1 cellular context compared by ENCODE assay signal in the genomic region with DNA sequence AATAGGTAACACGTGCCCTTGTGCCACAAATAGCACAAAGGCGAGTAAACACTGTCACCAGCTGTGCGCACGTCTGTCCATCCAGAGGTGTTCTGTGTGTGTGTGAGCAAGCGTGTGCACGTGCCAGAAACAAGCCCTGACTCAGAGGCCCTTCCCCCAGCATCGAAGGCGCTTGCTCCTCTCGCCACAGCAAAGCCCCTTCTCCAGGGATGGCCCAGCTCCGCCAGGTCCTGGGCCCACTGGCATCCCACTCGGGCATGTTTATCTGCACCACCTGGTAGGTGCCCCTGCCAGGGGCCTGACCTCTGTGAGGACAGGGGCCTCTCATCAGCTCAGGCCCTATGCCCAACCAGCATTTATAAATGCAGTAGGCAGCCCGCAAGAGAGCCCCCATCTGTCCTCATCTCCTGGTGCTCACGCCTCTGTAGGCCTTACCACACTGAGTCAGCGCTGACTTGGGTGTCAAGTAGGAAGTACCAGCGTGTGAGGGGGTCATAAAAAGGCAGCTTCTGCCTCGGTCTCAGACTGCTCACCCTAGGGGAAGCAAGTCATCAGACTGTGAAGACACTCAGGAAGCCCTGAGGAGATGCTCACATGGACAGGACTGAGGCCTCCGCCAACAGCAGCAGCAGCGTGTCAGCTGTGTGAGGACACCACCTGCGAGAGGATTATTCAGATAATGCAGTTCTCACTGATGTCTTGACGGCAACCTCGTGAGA.
TF ChIP-seq lines count a peak whose summit lies in the region.

No MANE protein-coding gene starts in this region.

TF ChIP-seq in HepG2, 621 proteins besides CTCF, POLR2A, EP300 and RAD21 (continues in another document):
- TF ChIP-seq ZNF687 (CRISPR knock-in tag; IDR thresholded peaks at IDR 0.05) = peak; percentile 41
- 0 out of 2 replicates have a peak, but pooled peaks have one; percentile 63 for TF ChIP-seq ZNF713 (CRISPR knock-in tag; IDR thresholded peaks at IDR 0.05)
- TF ChIP-seq, protein P1, sequence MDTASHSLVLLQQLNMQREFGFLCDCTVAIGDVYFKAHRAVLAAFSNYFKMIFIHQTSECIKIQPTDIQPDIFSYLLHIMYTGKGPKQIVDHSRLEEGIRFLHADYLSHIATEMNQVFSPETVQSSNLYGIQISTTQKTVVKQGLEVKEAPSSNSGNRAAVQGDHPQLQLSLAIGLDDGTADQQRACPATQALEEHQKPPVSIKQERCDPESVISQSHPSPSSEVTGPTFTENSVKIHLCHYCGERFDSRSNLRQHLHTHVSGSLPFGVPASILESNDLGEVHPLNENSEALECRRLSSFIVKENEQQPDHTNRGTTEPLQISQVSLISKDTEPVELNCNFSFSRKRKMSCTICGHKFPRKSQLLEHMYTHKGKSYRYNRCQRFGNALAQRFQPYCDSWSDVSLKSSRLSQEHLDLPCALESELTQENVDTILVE (CRISPR knock-in tag; IDR thresholded peaks at IDR 0.05) = peak; percentile 43; the same call in 1 of the 2 replicates
- 0 out of 2 replicates have a peak, but pooled peaks have one; percentile 45 for TF ChIP-seq HES4 (CRISPR knock-in tag; IDR thresholded peaks at IDR 0.05; ENCODE audit: borderline replicate concordance)
- 0 out of 2 replicates have a peak, but pooled peaks have one; percentile 21 for TF ChIP-seq NFKB2 (CRISPR knock-in tag; IDR thresholded peaks at IDR 0.05; ENCODE audit: borderline replicate concordance)
- TF ChIP-seq SMAD1 (CRISPR knock-in tag; IDR thresholded peaks at IDR 0.05; ENCODE audit: borderline replicate concordance, low read depth) = peak; percentile 9; the same call in 1 of the 2 replicates
- TF ChIP-seq, protein P2, sequence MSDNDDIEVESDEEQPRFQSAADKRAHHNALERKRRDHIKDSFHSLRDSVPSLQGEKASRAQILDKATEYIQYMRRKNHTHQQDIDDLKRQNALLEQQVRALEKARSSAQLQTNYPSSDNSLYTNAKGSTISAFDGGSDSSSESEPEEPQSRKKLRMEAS (IDR thresholded peaks at IDR 0.05) = peak; percentile 72
- TF ChIP-seq ZMAT3 (CRISPR knock-in tag; conservative IDR thresholded peaks at IDR 0.05) = no peak
- no peak for TF ChIP-seq ZNF256 (CRISPR knock-in tag; conservative IDR thresholded peaks at IDR 0.05)
- 0 out of 2 replicates have a peak, but pooled peaks have one; percentile 6 for TF ChIP-seq ISL2 (CRISPR knock-in tag; IDR thresholded peaks at IDR 0.05)
- peak; percentile 15; the same call in 1 of the 2 replicates for TF ChIP-seq NCOA2 (CRISPR knock-in tag; IDR thresholded peaks at IDR 0.05)
- TF ChIP-seq ZNF225 (CRISPR knock-in tag; IDR thresholded peaks at IDR 0.05) = peak; percentile 65; the same call in 1 of the 2 replicates
- no peak for TF ChIP-seq HNF4G (IDR thresholded peaks at IDR 0.05; ENCODE audit: borderline replicate concordance, low read depth, low read length)
- peak; percentile 11 for TF ChIP-seq HNF4G (CRISPR knock-in tag; IDR thresholded peaks at IDR 0.05; ENCODE audit: borderline replicate concordance, low read depth)
- TF ChIP-seq, protein P3, sequence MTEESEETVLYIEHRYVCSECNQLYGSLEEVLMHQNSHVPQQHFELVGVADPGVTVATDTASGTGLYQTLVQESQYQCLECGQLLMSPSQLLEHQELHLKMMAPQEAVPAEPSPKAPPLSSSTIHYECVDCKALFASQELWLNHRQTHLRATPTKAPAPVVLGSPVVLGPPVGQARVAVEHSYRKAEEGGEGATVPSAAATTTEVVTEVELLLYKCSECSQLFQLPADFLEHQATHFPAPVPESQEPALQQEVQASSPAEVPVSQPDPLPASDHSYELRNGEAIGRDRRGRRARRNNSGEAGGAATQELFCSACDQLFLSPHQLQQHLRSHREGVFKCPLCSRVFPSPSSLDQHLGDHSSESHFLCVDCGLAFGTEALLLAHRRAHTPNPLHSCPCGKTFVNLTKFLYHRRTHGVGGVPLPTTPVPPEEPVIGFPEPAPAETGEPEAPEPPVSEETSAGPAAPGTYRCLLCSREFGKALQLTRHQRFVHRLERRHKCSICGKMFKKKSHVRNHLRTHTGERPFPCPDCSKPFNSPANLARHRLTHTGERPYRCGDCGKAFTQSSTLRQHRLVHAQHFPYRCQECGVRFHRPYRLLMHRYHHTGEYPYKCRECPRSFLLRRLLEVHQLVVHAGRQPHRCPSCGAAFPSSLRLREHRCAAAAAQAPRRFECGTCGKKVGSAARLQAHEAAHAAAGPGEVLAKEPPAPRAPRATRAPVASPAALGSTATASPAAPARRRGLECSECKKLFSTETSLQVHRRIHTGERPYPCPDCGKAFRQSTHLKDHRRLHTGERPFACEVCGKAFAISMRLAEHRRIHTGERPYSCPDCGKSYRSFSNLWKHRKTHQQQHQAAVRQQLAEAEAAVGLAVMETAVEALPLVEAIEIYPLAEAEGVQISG (CRISPR knock-in tag; IDR thresholded peaks at IDR 0.05) = peak; percentile 5; the same call in 1 of the 2 replicates
- TF ChIP-seq RNF2 (conservative IDR thresholded peaks at IDR 0.05; ENCODE audit: low read depth) = peak; percentile 42; the same call in 1 of the 2 replicates
- TF ChIP-seq TRIM24 (CRISPR knock-in tag; IDR thresholded peaks at IDR 0.05) = 0 out of 2 replicates have a peak, but pooled peaks have one; percentile 13
- no peak for TF ChIP-seq ATF7 (IDR thresholded peaks at IDR 0.05)
- TF ChIP-seq ATF7 (CRISPR knock-in tag; IDR thresholded peaks at IDR 0.05) = peak; percentile 0; the same call in 1 of the 2 replicates
- no peak for TF ChIP-seq DMAP1 (CRISPR knock-in tag; IDR thresholded peaks at IDR 0.05)
- no peak for TF ChIP-seq FOXP1 (IDR thresholded peaks at IDR 0.05)
- 0 out of 2 replicates have a peak, but pooled peaks have one; percentile 32 for TF ChIP-seq FOXP1 (CRISPR knock-in tag; IDR thresholded peaks at IDR 0.05)
- TF ChIP-seq ZNF607 (CRISPR knock-in tag; IDR thresholded peaks at IDR 0.05; ENCODE audit: borderline replicate concordance) = peak; percentile 83; the same call in 1 of the 2 replicates
- TF ChIP-seq ZNF501 (CRISPR knock-in tag; IDR thresholded peaks at IDR 0.05) = 0 out of 2 replicates have a peak, but pooled peaks have one; percentile 35
- TF ChIP-seq, protein P4, sequence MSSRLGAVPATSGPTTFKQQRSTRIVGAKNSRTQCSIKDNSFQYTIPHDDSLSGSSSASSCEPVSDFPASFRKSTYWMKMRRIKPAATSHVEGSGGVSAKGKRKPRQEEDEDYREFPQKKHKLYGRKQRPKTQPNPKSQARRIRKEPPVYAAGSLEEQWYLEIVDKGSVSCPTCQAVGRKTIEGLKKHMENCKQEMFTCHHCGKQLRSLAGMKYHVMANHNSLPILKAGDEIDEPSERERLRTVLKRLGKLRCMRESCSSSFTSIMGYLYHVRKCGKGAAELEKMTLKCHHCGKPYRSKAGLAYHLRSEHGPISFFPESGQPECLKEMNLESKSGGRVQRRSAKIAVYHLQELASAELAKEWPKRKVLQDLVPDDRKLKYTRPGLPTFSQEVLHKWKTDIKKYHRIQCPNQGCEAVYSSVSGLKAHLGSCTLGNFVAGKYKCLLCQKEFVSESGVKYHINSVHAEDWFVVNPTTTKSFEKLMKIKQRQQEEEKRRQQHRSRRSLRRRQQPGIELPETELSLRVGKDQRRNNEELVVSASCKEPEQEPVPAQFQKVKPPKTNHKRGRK (CRISPR knock-in tag; IDR thresholded peaks at IDR 0.05) = no peak
- peak; percentile 8; the same call in 1 of the 2 replicates for TF ChIP-seq ZSCAN21 (CRISPR knock-in tag; IDR thresholded peaks at IDR 0.05; ENCODE audit: borderline replicate concordance)
- TF ChIP-seq, protein P5, sequence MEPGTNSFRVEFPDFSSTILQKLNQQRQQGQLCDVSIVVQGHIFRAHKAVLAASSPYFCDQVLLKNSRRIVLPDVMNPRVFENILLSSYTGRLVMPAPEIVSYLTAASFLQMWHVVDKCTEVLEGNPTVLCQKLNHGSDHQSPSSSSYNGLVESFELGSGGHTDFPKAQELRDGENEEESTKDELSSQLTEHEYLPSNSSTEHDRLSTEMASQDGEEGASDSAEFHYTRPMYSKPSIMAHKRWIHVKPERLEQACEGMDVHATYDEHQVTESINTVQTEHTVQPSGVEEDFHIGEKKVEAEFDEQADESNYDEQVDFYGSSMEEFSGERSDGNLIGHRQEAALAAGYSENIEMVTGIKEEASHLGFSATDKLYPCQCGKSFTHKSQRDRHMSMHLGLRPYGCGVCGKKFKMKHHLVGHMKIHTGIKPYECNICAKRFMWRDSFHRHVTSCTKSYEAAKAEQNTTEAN (CRISPR knock-in tag; conservative IDR thresholded peaks at IDR 0.05) = 0 out of 2 replicates have a peak, but pooled peaks have one; percentile 12
- no peak for TF ChIP-seq HNRNPUL1 (IDR thresholded peaks at IDR 0.05; ENCODE audit: low read depth, low read length)
- peak; percentile 92 for TF ChIP-seq BHLHE40 (IDR thresholded peaks at IDR 0.05; ENCODE audit: low read length)
- peak; percentile 2; the same call in 1 of the 2 replicates for TF ChIP-seq ESRRA (CRISPR knock-in tag; IDR thresholded peaks at IDR 0.05; ENCODE audit: low read depth)
- peak; percentile 24; the same call in 1 of the 2 replicates for TF ChIP-seq TEAD2 (CRISPR knock-in tag; IDR thresholded peaks at IDR 0.05)
- TF ChIP-seq, protein P6, sequence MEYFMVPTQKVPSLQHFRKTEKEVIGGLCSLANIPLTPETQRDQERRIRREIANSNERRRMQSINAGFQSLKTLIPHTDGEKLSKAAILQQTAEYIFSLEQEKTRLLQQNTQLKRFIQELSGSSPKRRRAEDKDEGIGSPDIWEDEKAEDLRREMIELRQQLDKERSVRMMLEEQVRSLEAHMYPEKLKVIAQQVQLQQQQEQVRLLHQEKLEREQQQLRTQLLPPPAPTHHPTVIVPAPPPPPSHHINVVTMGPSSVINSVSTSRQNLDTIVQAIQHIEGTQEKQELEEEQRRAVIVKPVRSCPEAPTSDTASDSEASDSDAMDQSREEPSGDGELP (IDR thresholded peaks at IDR 0.05; ENCODE audit: borderline replicate concordance, low read depth) = no peak; the same call in 1 of the 2 replicates
- TF ChIP-seq HOXA3 (CRISPR knock-in tag; IDR thresholded peaks at IDR 0.05) = peak; percentile 10; the same call in 1 of the 2 replicates
- no peak for TF ChIP-seq TOPORS (CRISPR knock-in tag; IDR thresholded peaks at IDR 0.05)
- TF ChIP-seq KDM3A (CRISPR knock-in tag; IDR thresholded peaks at IDR 0.05; ENCODE audit: low read depth) = peak; percentile 51; the same call in 1 of the 2 replicates
- 0 out of 2 replicates have a peak, but pooled peaks have one; percentile 6 for TF ChIP-seq ZBTB8A (CRISPR knock-in tag; IDR thresholded peaks at IDR 0.05; ENCODE audit: borderline replicate concordance, low read depth)
- TF ChIP-seq, protein P7, sequence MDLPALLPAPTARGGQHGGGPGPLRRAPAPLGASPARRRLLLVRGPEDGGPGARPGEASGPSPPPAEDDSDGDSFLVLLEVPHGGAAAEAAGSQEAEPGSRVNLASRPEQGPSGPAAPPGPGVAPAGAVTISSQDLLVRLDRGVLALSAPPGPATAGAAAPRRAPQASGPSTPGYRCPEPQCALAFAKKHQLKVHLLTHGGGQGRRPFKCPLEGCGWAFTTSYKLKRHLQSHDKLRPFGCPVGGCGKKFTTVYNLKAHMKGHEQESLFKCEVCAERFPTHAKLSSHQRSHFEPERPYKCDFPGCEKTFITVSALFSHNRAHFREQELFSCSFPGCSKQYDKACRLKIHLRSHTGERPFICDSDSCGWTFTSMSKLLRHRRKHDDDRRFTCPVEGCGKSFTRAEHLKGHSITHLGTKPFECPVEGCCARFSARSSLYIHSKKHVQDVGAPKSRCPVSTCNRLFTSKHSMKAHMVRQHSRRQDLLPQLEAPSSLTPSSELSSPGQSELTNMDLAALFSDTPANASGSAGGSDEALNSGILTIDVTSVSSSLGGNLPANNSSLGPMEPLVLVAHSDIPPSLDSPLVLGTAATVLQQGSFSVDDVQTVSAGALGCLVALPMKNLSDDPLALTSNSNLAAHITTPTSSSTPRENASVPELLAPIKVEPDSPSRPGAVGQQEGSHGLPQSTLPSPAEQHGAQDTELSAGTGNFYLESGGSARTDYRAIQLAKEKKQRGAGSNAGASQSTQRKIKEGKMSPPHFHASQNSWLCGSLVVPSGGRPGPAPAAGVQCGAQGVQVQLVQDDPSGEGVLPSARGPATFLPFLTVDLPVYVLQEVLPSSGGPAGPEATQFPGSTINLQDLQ (CRISPR knock-in tag; IDR thresholded peaks at IDR 0.05) = peak; percentile 83; the same call in 1 of the 2 replicates
- TF ChIP-seq ZNF605 (CRISPR knock-in tag; IDR thresholded peaks at IDR 0.05) = 0 out of 2 replicates have a peak, but pooled peaks have one; percentile 16
- TF ChIP-seq ZNF564 (CRISPR knock-in tag; IDR thresholded peaks at IDR 0.05) = no peak
- TF ChIP-seq TAF1 (CRISPR knock-in tag; IDR thresholded peaks at IDR 0.05) = peak; percentile 4; the same call in 1 of the 2 replicates
- no peak for TF ChIP-seq SP1 (IDR thresholded peaks at IDR 0.05)
- TF ChIP-seq SP1 (CRISPR knock-in tag; IDR thresholded peaks at IDR 0.05) = no peak
- TF ChIP-seq CHCHD3 (CRISPR knock-in tag; IDR thresholded peaks at IDR 0.05) = peak; percentile 23; the same call in 1 of the 2 replicates
- no peak for TF ChIP-seq ZNF781 (CRISPR knock-in tag; IDR thresholded peaks at IDR 0.05; ENCODE audit: borderline replicate concordance, not compliant biosample characterization)
- peak; percentile 94; the same call in 1 of the 2 replicates for TF ChIP-seq NFIB (CRISPR knock-in tag; IDR thresholded peaks at IDR 0.05; ENCODE audit: borderline replicate concordance)
- 0 out of 2 replicates have a peak, but pooled peaks have one; percentile 35 for TF ChIP-seq ZNF430 (CRISPR knock-in tag; IDR thresholded peaks at IDR 0.05)
- TF ChIP-seq PPARG (CRISPR knock-in tag; conservative IDR thresholded peaks at IDR 0.05) = 0 out of 2 replicates have a peak, but pooled peaks have one; percentile 4
